ENCODE assay signal across 1 cellular context in genomic region chr2:10830641-10831386, GRCh38.
TF ChIP-seq lines count a peak whose summit lies in the region.

No MANE protein-coding gene starts in this region.

TF ChIP-seq in H1, 55 proteins besides CTCF, POLR2A, EP300 and RAD21:
- no peak for TF ChIP-seq USF2 (IDR thresholded peaks at IDR 0.05; ENCODE audit: low read length)
- no peak for TF ChIP-seq FOSL1 (IDR thresholded peaks at IDR 0.05; ENCODE audit: insufficient read depth, low read depth, low read length)
- no peak for TF ChIP-seq SIRT6 (IDR thresholded peaks at IDR 0.05; ENCODE audit: low read length)
- no peak for TF ChIP-seq TAF1 (IDR thresholded peaks at IDR 0.05; ENCODE audit: low read depth, low read length)
- TF ChIP-seq GTF2F1 (IDR thresholded peaks at IDR 0.05; ENCODE audit: borderline replicate concordance, low read depth, low read length) = no peak
- no peak for TF ChIP-seq RNF2 (IDR thresholded peaks at IDR 0.05; ENCODE audit: borderline replicate concordance, low read depth, low read length, missing control alignments, poor library complexity, severe bottlenecking)
- TF ChIP-seq SIX5 (IDR thresholded peaks at IDR 0.05; ENCODE audit: low read depth, low read length) = no peak
- no peak for TF ChIP-seq JUND (IDR thresholded peaks at IDR 0.05; ENCODE audit: low read length)
- no peak for TF ChIP-seq EZH2 (IDR thresholded peaks at IDR 0.05; ENCODE audit: low read depth, low read length, severe bottlenecking)
- TF ChIP-seq CEBPB (IDR thresholded peaks at IDR 0.05; ENCODE audit: low read depth, low read length) = no peak
